ENCODE assay signal across 13 cellular contexts in genomic region chr7:47449810-47450586, GRCh38.
DNase-seq lines count a peak whose midpoint lies in the region; ATAC-seq and TF ChIP-seq lines count a peak whose summit lies in the region.
"Had no signal": no experiment of that assay in that cellular context is flagged by ENCODE, and none has a peak within 500 bp of the region (broad histone marks: within the 10 kb centered on the region; RNA-seq: fewer than 3 reads in every experiment).

No MANE protein-coding gene starts in this region.

- intact Hi-C loops in PC-3 (cut with micrococcal nuclease) = no loop called here

- no peak overlapping the region for H3K4me2 ChIP-seq in PC-3 (ENCODE audit: low read length)

- peaks cover 83% of the 10 kb centered on the region for H3K79me2 ChIP-seq in PC-3 (ENCODE audit: low read length)

- no TSS peak for BruUV-seq in PC-3 (replicated peaks; lab: Mats Ljungman, UMichigan)

- 0 out of 2 replicates have a peak, but pooled peaks cover 6% of the 10 kb centered on the region for H3K36me3 ChIP-seq in PC-3 (ENCODE audit: low read depth, low read length)
- H3K36me3 ChIP-seq: HAP-1 had no signal

- no peak overlapping the region for H3K9ac ChIP-seq in PC-3 (ENCODE audit: low read length)

- CTCF ChIA-PET in PC-3 (lab: Charles Lee) = no interaction called here

- H3K4me3 ChIP-seq in PC-3 (ENCODE audit: low read length) = no peak overlapping the region
- H3K4me3 ChIP-seq: HAP-1 had no signal

- ATAC-seq in GM21528 (IDR thresholded peaks at IDR 0.05; ENCODE audit: low FRiP score, unreplicated experiment) (no peak), PC-3 (no peak)
- ATAC-seq: natural killer cell; stimulated activated memory B cell treated with anti-CD40 and anti-IgM and Interleukin-4, amounts not matched to agents 10 μg/mL and 1 μg/mL and 100 μg/mL, for 72 hours had no signal

- peaks cover 41% of the 10 kb centered on the region for H3K4me1 ChIP-seq in PC-3 (ENCODE audit: insufficient read depth, low read length)
- H3K4me1 ChIP-seq: HAP-1 had no signal

- TF ChIP-seq CTCF in PC-3 (conservative IDR thresholded peaks at IDR 0.05; ENCODE audit: low read depth, low read length) = no peak

- peak; percentile 73 for DNase-seq in HCEC 1CT
- DNase-seq in astrocyte of the hippocampus (ENCODE audit: low read depth, low spot score) = peak; percentile 69
- DNase-seq in kidney glomerular epithelial cell (lab: John Stamatoyannopoulos, UW) = peak; percentile 27
- DNase-seq in stromal cell of bone marrow (ENCODE audit: low read depth) = peak; percentile 38
- DNase-seq in stimulated activated CD4-positive, alpha-beta T cell treated with anti-CD3 and anti-CD28 coated beads, Interleukin-4, amount 100 ng/mL, for 24 hours = no peak
- no peak for DNase-seq in PC-3
- DNase-seq: DMS53; natural killer cell; NCI-H1694; stimulated activated CD4-positive, alpha-beta T cell treated with anti-CD3 and anti-CD28 coated beads, Interleukin-1b, Interleukin-23, amount 100 ng/mL, for 48 hours had no signal

- H3K9me2 ChIP-seq in PC-3 (replicated peaks; ENCODE audit: low read length) = no peaks in the 10 kb centered on the region

- no peaks in the 10 kb centered on the region for H3K27me3 ChIP-seq in PC-3 (ENCODE audit: low read length)

- POLR2A ChIA-PET in PC-3 (lab: Charles Lee; ENCODE audit: unreplicated experiment) = no interaction called here

- H2AFZ ChIP-seq in PC-3 (ENCODE audit: low read length) = no peak overlapping the region

- no peaks in the 10 kb centered on the region for H3K9me3 ChIP-seq in PC-3 (ENCODE audit: low read length)
- H3K9me3 ChIP-seq: HAP-1 had no signal

- no peak overlapping the region for H3K27ac ChIP-seq in PC-3 (ENCODE audit: low read length)

- H3F3A ChIP-seq in PC-3 (ENCODE audit: low read length, unreplicated experiment) = no peaks in the 10 kb centered on the region

- H4K20me1 ChIP-seq in PC-3 (ENCODE audit: low read length) = no peaks in the 10 kb centered on the region; the same call in 1 of the 2 replicates

Comparison
In these comparisons a context has a peak if more than half of its experiments do, and no peak if none do; other contexts are left out.
1. DNase-seq: peak in HCEC 1CT (single experiment), astrocyte of the hippocampus (single experiment), kidney glomerular epithelial cell (single experiment) and stromal cell of bone marrow (single experiment); none in stimulated activated CD4-positive, alpha-beta T cell treated with anti-CD3 and anti-CD28 coated beads, Interleukin-4, amount 100 ng/mL, for 24 hours (single experiment) and PC-3 (single experiment).